8 cellular contexts compared by ENCODE assay signal in the genomic region with DNA sequence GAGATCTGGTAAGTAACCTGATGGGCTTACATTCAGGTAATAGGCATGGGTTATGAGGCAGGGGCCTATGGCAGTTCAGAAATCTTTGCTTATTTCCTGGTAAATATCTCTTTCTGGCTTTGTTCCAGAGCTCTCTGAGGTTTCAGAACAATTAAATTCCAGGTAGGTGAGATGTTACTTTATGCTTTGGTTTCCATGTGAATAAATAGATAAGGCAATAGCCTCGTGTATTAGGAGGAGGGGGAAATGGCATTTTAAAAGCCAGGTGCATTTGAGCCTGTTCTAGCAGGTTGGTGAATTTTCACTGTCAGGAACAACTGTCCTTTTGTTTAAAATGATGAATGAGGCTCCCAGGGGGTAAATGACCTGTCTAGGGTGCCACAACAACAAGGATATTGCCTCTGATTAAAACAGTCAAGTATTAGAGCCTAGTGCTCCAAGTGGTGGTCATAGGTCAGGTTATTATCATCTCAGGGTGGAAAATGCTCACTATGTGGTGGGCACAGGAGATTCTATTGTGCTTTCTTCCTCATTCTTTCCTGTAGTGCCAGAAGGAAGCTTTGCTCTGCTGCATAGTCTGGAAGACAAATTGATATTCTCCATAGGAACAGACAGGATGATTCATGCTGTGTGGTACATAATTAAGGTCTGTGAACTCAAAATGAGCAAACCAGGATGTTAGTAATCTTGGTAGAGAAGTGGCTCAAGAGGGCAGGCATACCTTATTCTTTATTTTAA.
DNase-seq lines count a peak whose midpoint lies in the region; TF ChIP-seq lines count a peak whose summit lies in the region.

No MANE protein-coding gene starts in this region.

- H3K79me2 ChIP-seq in SK-N-SH (ENCODE audit: insufficient read depth) = no peaks in the 10 kb centered on the region

- peak; percentile 66 for DNase-seq in AG08395 (ENCODE audit: low spot score)
- peak; percentile 96 for DNase-seq in HT1080 (ENCODE audit: low read depth)
- no peak for DNase-seq in SK-N-SH
- DNase-seq in glomerular endothelial cell (ENCODE audit: extremely low read depth, low read depth, low spot score) = peak; percentile 67
- no peak for DNase-seq in HuH-7.5 (ENCODE audit: low spot score)
- DNase-seq in stimulated activated CD4-positive, alpha-beta T cell treated with anti-CD3 and anti-CD28 coated beads, Interleukin-4, amount 100 ng/mL, for 24 hours = no peak
- no peak for DNase-seq in activated CD4-positive, alpha-beta T cell treated with anti-CD3 and anti-CD28 coated beads, Interleukin-2, amount 50 U/mL, for 48 hours
- DNase-seq in RPMI8226 = no peak

- peak overlapping the region; percentile 47 to 68; a peak in 3 of 4 replicates for H3K27ac ChIP-seq in SK-N-SH (ENCODE audit: low read depth in 2 of 2, low read length in 1 of 2)

- H3K27me3 ChIP-seq in SK-N-SH (ENCODE audit: insufficient read depth) = no peaks in the 10 kb centered on the region

- H3K4me3 ChIP-seq in SK-N-SH (ENCODE audit: low read depth in 2 of 2, low read length in 1 of 2) = no peak overlapping the region

- CTCF ChIA-PET in SK-N-SH (lab: Yijun Ruan, JAX) = no interaction called here

- H4K20me1 ChIP-seq in SK-N-SH (ENCODE audit: insufficient read depth) = no peaks in the 10 kb centered on the region

- POLR2A ChIA-PET in SK-N-SH (lab: Yijun Ruan, JAX) = no interaction called here

- H3K9me2 ChIP-seq in SK-N-SH = no peaks in the 10 kb centered on the region

- peak in 1 of 2 experiments; percentile 77; a peak in 1 of 4 replicates for TF ChIP-seq EP300 in SK-N-SH (IDR thresholded peaks at IDR 0.05; ENCODE audit: borderline replicate concordance in 1 of 2, low read depth in 1 of 2, low read length in 1 of 2)

- H3K9ac ChIP-seq in SK-N-SH = peak overlapping the region; percentile 4; the same call in 1 of the 2 replicates

- WGBS in SK-N-SH (ENCODE audit: low lambda C conversion rate) = 16% methylated on average over 1 of the region's 1 CpG

- H3K36me3 ChIP-seq in SK-N-SH (replicated peaks in 1 of 2; ENCODE audit: control insufficient read depth in 1 of 2, insufficient read depth in 2 of 2, low read length in 1 of 2) = no peaks in the 10 kb centered on the region

- no peaks in the 10 kb centered on the region; a peak in 1 of 4 replicates for H3K4me1 ChIP-seq in SK-N-SH (ENCODE audit: control insufficient read depth in 1 of 2, insufficient read depth in 2 of 2, low read depth in 1 of 2, low read length in 1 of 2)

- peaks cover 3% of the 10 kb centered on the region for H3F3A ChIP-seq in SK-N-SH (replicated peaks; ENCODE audit: insufficient read depth)

- no peak for TF ChIP-seq RAD21 in SK-N-SH (IDR thresholded peaks at IDR 0.05; ENCODE audit: low read length)

- H3K4me2 ChIP-seq in SK-N-SH = peak overlapping the region; percentile 16

- TF ChIP-seq CTCF in SK-N-SH (IDR thresholded peaks at IDR 0.05) = no peak

- H3K9me3 ChIP-seq in SK-N-SH = no peaks in the 10 kb centered on the region

- H2AFZ ChIP-seq in SK-N-SH (ENCODE audit: low read depth) = no peak overlapping the region

TF ChIP-seq in SK-N-SH, 30 proteins besides CTCF, POLR2A, EP300 and RAD21 (continues in another document):
- TF ChIP-seq FOXM1 (IDR thresholded peaks at IDR 0.05; ENCODE audit: low read depth) (no peak), ELF1 (IDR thresholded peaks at IDR 0.05) (peak; percentile 85), NRF1 (IDR thresholded peaks at IDR 0.05; ENCODE audit: low read depth, low read length) (no peak), FOXJ3 (CRISPR knock-in tag; IDR thresholded peaks at IDR 0.05) (no peak), TCF12 (IDR thresholded peaks at IDR 0.05) (peak; percentile 84), MXI1 (IDR thresholded peaks at IDR 0.05; ENCODE audit: low read depth, low read length) (no peak), USF2 (IDR thresholded peaks at IDR 0.05; ENCODE audit: borderline replicate concordance, low read depth, low read length) (no peak), JUND (IDR thresholded peaks at IDR 0.05) (peak; percentile 90), POLR2AphosphoS5 (IDR thresholded peaks at IDR 0.05; ENCODE audit: low read depth, low read length) (peak; percentile 40; the same call in 1 of the 2 replicates), RFX5 (IDR thresholded peaks at IDR 0.05; ENCODE audit: low read length) (no peak), GABPA (IDR thresholded peaks at IDR 0.05; ENCODE audit: low read depth) (no peak), CHD2 (IDR thresholded peaks at IDR 0.05; ENCODE audit: low read length, partially characterized antibody) (no peak), EZH2phosphoT487 (IDR thresholded peaks at IDR 0.05; ENCODE audit: borderline replicate concordance, low read depth) (no peak), RCOR1 (IDR thresholded peaks at IDR 0.05; ENCODE audit: low read length) (no peak), YY1 (IDR thresholded peaks at IDR 0.05; ENCODE audit: low read depth) (no peak), MEF2A (IDR thresholded peaks at IDR 0.05; ENCODE audit: borderline replicate concordance, low read depth) (no peak), SIN3A (IDR thresholded peaks at IDR 0.05; ENCODE audit: borderline replicate concordance, low read depth, low read length) (no peak), NFIC (IDR thresholded peaks at IDR 0.05; ENCODE audit: borderline replicate concordance) (peak; percentile 63), IRF3 (IDR thresholded peaks at IDR 0.05; ENCODE audit: low read depth, low read length) (no peak)
- TF ChIP-seq, protein P1, sequence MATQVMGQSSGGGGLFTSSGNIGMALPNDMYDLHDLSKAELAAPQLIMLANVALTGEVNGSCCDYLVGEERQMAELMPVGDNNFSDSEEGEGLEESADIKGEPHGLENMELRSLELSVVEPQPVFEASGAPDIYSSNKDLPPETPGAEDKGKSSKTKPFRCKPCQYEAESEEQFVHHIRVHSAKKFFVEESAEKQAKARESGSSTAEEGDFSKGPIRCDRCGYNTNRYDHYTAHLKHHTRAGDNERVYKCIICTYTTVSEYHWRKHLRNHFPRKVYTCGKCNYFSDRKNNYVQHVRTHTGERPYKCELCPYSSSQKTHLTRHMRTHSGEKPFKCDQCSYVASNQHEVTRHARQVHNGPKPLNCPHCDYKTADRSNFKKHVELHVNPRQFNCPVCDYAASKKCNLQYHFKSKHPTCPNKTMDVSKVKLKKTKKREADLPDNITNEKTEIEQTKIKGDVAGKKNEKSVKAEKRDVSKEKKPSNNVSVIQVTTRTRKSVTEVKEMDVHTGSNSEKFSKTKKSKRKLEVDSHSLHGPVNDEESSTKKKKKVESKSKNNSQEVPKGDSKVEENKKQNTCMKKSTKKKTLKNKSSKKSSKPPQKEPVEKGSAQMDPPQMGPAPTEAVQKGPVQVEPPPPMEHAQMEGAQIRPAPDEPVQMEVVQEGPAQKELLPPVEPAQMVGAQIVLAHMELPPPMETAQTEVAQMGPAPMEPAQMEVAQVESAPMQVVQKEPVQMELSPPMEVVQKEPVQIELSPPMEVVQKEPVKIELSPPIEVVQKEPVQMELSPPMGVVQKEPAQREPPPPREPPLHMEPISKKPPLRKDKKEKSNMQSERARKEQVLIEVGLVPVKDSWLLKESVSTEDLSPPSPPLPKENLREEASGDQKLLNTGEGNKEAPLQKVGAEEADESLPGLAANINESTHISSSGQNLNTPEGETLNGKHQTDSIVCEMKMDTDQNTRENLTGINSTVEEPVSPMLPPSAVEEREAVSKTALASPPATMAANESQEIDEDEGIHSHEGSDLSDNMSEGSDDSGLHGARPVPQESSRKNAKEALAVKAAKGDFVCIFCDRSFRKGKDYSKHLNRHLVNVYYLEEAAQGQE (IDR thresholded peaks at IDR 0.05; ENCODE audit: low read depth, low read length) = no peak
- TF ChIP-seq, protein P2, sequence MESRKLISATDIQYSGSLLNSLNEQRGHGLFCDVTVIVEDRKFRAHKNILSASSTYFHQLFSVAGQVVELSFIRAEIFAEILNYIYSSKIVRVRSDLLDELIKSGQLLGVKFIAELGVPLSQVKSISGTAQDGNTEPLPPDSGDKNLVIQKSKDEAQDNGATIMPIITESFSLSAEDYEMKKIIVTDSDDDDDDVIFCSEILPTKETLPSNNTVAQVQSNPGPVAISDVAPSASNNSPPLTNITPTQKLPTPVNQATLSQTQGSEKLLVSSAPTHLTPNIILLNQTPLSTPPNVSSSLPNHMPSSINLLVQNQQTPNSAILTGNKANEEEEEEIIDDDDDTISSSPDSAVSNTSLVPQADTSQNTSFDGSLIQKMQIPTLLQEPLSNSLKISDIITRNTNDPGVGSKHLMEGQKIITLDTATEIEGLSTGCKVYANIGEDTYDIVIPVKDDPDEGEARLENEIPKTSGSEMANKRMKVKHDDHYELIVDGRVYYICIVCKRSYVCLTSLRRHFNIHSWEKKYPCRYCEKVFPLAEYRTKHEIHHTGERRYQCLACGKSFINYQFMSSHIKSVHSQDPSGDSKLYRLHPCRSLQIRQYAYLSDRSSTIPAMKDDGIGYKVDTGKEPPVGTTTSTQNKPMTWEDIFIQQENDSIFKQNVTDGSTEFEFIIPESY (IDR thresholded peaks at IDR 0.05; ENCODE audit: borderline replicate concordance, low read depth) = no peak
- TF ChIP-seq, protein P3, sequence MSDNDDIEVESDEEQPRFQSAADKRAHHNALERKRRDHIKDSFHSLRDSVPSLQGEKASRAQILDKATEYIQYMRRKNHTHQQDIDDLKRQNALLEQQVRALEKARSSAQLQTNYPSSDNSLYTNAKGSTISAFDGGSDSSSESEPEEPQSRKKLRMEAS (IDR thresholded peaks at IDR 0.05; ENCODE audit: low read depth) = no peak; the same call in 1 of the 2 replicates

Comparison
In these comparisons a context has a peak if more than half of its experiments do, and no peak if none do; other contexts are left out.
1. DNase-seq: peak in AG08395 (single experiment), HT1080 (single experiment) and glomerular endothelial cell (single experiment); none in SK-N-SH (single experiment), HuH-7.5 (single experiment), stimulated activated CD4-positive, alpha-beta T cell treated with anti-CD3 and anti-CD28 coated beads, Interleukin-4, amount 100 ng/mL, for 24 hours (single experiment), activated CD4-positive, alpha-beta T cell treated with anti-CD3 and anti-CD28 coated beads, Interleukin-2, amount 50 U/mL, for 48 hours (0 of 2) and RPMI8226 (single experiment).